24 cellular contexts compared by ENCODE assay signal in genomic region chr14:99314623-99315022, GRCh38.
"Had no signal": no experiment of that assay in that cellular context is flagged by ENCODE, and none has a peak within 500 bp of the region (broad histone marks: within the 10 kb centered on the region; RNA-seq: fewer than 3 reads in every experiment).

No MANE protein-coding gene starts in this region.

- ATAC-seq: activated CD4-positive, CD25-positive, alpha-beta regulatory T cell treated with anti-CD3 and anti-CD28 coated beads, Interleukin-2, amount 50 U/mL, for 24 hours; activated CD8-positive, alpha-beta memory T cell treated with anti-CD3 and anti-CD28 coated beads, Interleukin-2, amount 10 ng/mL, durations not matched to agents 7 days and 5 days had no signal

- H3K27me3 ChIP-seq: Peyer's patch, SJSA1 had no signal

- H3K4me1 Mint-ChIP-seq: activated naive CD8-positive, alpha-beta T cell treated with anti-CD3 and anti-CD28 coated beads, Interleukin-2, amount 10 ng/mL, durations not matched to agents 7 days and 5 days had no signal

- H3K9me3 ChIP-seq: Peyer's patch, SJSA1 had no signal

- H3K4me3 Mint-ChIP-seq: activated CD8-positive, alpha-beta memory T cell treated with anti-CD3 and anti-CD28 coated beads, Interleukin-2, amount 10 ng/mL, durations not matched to agents 7 days and 5 days; activated naive CD8-positive, alpha-beta T cell treated with anti-CD3 and anti-CD28 coated beads, Interleukin-2, amount 10 ng/mL, durations not matched to agents 7 days and 5 days; activated T-cell treated with anti-CD3 and anti-CD28 coated beads, Interleukin-2, amount 50 U/mL, for 24 hours; activated T-helper 1 cell treated with anti-CD3 and anti-CD28 coated beads, Interleukin-12 subunit alpha, Interleukin-12 subunit beta, Interleukin-2, Interleukin-4 antibody, amounts not matched to agents 30 ng/mL and 10 ng/mL and 1 ng/mL, durations not matched to agents 14 hours and 24 hours and 36 hours; T-helper 1 cell treated with Interleukin-12 subunit alpha and Interleukin-12 subunit beta and Interleukin-4 antibody, amounts not matched to agents 30 μg/mL and 1 μg/mL, for 36 hours had no signal

- H3K4me1 ChIP-seq: breast epithelium, SJSA1 had no signal

- DNase-seq: activated CD4-positive, alpha-beta T cell treated with anti-CD3 and anti-CD28 coated beads for 4 hours; activated CD4-positive, alpha-beta T cell treated with anti-CD3 and anti-CD28 coated beads, Interleukin-2, amount 50 U/mL, for 48 hours; activated CD8-positive, alpha-beta memory T cell treated with anti-CD3 and anti-CD28 coated beads, Interleukin-2, amount 10 ng/mL, durations not matched to agents 7 days and 5 days; activated gamma-delta T cell; activated naive CD4-positive, alpha-beta T cell treated with anti-CD3 and anti-CD28 coated beads, Interleukin-2, amount 50 U/mL, for 16 hours; activated naive CD8-positive, alpha-beta T cell treated with anti-CD3 and anti-CD28 coated beads, Interleukin-2, amount 10 ng/mL, durations not matched to agents 7 days and 5 days; activated T-cell treated with anti-CD3 and anti-CD28 coated beads, Interleukin-2, amount 50 U/mL, for 24 hours; aorta; caudate nucleus; Kasumi-1; KBM-7; NCI-H146; NCI-H187 treated with DMSO at 0.1 percent for 48 hours; NCI-H2081 treated with DMSO at 0.1 percent for 48 hours; NCI-H446; NCI-H524; Peyer's patch; Right ventricle myocardium superior had no signal

- H3K27ac Mint-ChIP-seq: activated CD8-positive, alpha-beta memory T cell treated with anti-CD3 and anti-CD28 coated beads, Interleukin-2, amount 10 ng/mL, durations not matched to agents 7 days and 5 days; activated naive CD8-positive, alpha-beta T cell treated with anti-CD3 and anti-CD28 coated beads, Interleukin-2, amount 10 ng/mL, durations not matched to agents 7 days and 5 days; activated T-cell treated with anti-CD3 and anti-CD28 coated beads, Interleukin-2, amount 50 U/mL, for 24 hours; activated T-helper 1 cell treated with anti-CD3 and anti-CD28 coated beads, Interleukin-12 subunit alpha, Interleukin-12 subunit beta, Interleukin-2, Interleukin-4 antibody, amounts not matched to agents 30 ng/mL and 10 ng/mL and 1 ng/mL, durations not matched to agents 14 hours and 24 hours and 36 hours; T-helper 1 cell treated with Interleukin-12 subunit alpha and Interleukin-12 subunit beta and Interleukin-4 antibody, amounts not matched to agents 30 μg/mL and 1 μg/mL, for 36 hours had no signal

- H3K9me3 Mint-ChIP-seq: activated T-helper 1 cell treated with anti-CD3 and anti-CD28 coated beads, Interleukin-12 subunit alpha, Interleukin-12 subunit beta, Interleukin-2, Interleukin-4 antibody, amounts not matched to agents 30 ng/mL and 10 ng/mL and 1 ng/mL, durations not matched to agents 14 hours and 24 hours and 36 hours; T-helper 1 cell treated with Interleukin-12 subunit alpha and Interleukin-12 subunit beta and Interleukin-4 antibody, amounts not matched to agents 30 μg/mL and 1 μg/mL, for 36 hours had no signal

- H3K36me3 Mint-ChIP-seq: activated CD8-positive, alpha-beta memory T cell treated with anti-CD3 and anti-CD28 coated beads, Interleukin-2, amount 10 ng/mL, durations not matched to agents 7 days and 5 days; activated naive CD8-positive, alpha-beta T cell treated with anti-CD3 and anti-CD28 coated beads, Interleukin-2, amount 10 ng/mL, durations not matched to agents 7 days and 5 days had no signal

- H3K4me3 ChIP-seq: breast epithelium, Peyer's patch, SJSA1 had no signal

- H3K27ac ChIP-seq: breast epithelium, Peyer's patch, RWPE1, SJSA1 had no signal

- H3K36me3 ChIP-seq: breast epithelium, Peyer's patch, SJSA1 had no signal
